21 cellular contexts compared by ENCODE assay signal in genomic region chr4:13264126-13264525, GRCh38.
A peak's percentile ranks its signal among the peaks of the same experiment; 100 is the strongest.
DNase-seq lines count a peak whose midpoint lies in the region.
"Had no signal": no experiment of that assay in that cellular context is flagged by ENCODE, and none has a peak within 500 bp of the region (broad histone marks: within the 10 kb centered on the region; RNA-seq: fewer than 3 reads in every experiment).

No MANE protein-coding gene starts in this region.

- H3K9me3 Mint-ChIP-seq in immature natural killer cell, result peaks cover 2 to 15% (median 5%) of the 10 kb centered on the region in 6 donors
- H3K9me3 Mint-ChIP-seq in activated T-helper 2 cell treated with anti-CD3 and anti-CD28 coated beads, Interferon-gamma antibody, Interleukin-2, Interleukin-4, amounts not matched to agents 10 μg/mL and 5 μg/mL and 100 μg/mL, durations not matched to agents 14 hours and 24 hours and 36 hours, result no peaks in the 10 kb centered on the region

- no peak overlapping the region for H3K27ac Mint-ChIP-seq in immature natural killer cell
- no peak overlapping the region for H3K27ac Mint-ChIP-seq in activated T-helper 2 cell treated with anti-CD3 and anti-CD28 coated beads, Interferon-gamma antibody, Interleukin-2, Interleukin-4, amounts not matched to agents 10 μg/mL and 5 μg/mL and 100 μg/mL, durations not matched to agents 14 hours and 24 hours and 36 hours
- H3K27ac Mint-ChIP-seq: CD14-positive monocyte, HFFc6 had no signal

- no peaks in the 10 kb centered on the region for H3K9me3 ChIP-seq in GM23248 (ENCODE audit: low read depth)
- H3K9me3 ChIP-seq: MG63, Peyer's patch had no signal

- H3K27ac ChIP-seq in GM23248, result no peak overlapping the region
- H3K27ac ChIP-seq: KMS-11, Peyer's patch had no signal

- H4K20me1 ChIP-seq in GM23248 (ENCODE audit: insufficient read depth), result no peaks in the 10 kb centered on the region

- H3K36me3 Mint-ChIP-seq in immature natural killer cell, result peaks cover 0 to 9% (median 9%) of the 10 kb centered on the region in 3 donors
- no peaks in the 10 kb centered on the region for H3K36me3 Mint-ChIP-seq in activated T-helper 2 cell treated with anti-CD3 and anti-CD28 coated beads, Interferon-gamma antibody, Interleukin-2, Interleukin-4, amounts not matched to agents 10 μg/mL and 5 μg/mL and 100 μg/mL, durations not matched to agents 14 hours and 24 hours and 36 hours (ENCODE audit: low read depth)
- H3K36me3 Mint-ChIP-seq: CD14-positive monocyte had no signal

- H3K27me3 Mint-ChIP-seq in immature natural killer cell (ENCODE audit: low read depth in 3 of 3), result peaks cover 0 to 2% (median 0%) of the 10 kb centered on the region in 3 donors
- H3K27me3 Mint-ChIP-seq in activated T-helper 2 cell treated with anti-CD3 and anti-CD28 coated beads, Interferon-gamma antibody, Interleukin-2, Interleukin-4, amounts not matched to agents 10 μg/mL and 5 μg/mL and 100 μg/mL, durations not matched to agents 14 hours and 24 hours and 36 hours (ENCODE audit: low read depth), result no peaks in the 10 kb centered on the region

- H3K9me2 ChIP-seq in GM23248 (ENCODE audit: insufficient read depth), result no peaks in the 10 kb centered on the region

- intact Hi-C loops in activated T-helper 2 cell treated with anti-CD3 and anti-CD28 coated beads, Interferon-gamma antibody, Interleukin-2, Interleukin-4, amounts not matched to agents 10 μg/mL and 5 μg/mL and 100 μg/mL, durations not matched to agents 14 hours and 24 hours and 36 hours (cut with micrococcal nuclease), result no loop called here

- H3K27me3 ChIP-seq in GM23248 (replicated peaks; ENCODE audit: insufficient read depth), result no peaks in the 10 kb centered on the region
- H3K27me3 ChIP-seq: MG63, Peyer's patch had no signal

- H3F3A ChIP-seq in GM23248 (ENCODE audit: insufficient read depth), result no peaks in the 10 kb centered on the region

- no peak overlapping the region for H3K4me3 ChIP-seq in GM23248
- H3K4me3 ChIP-seq: MG63, Peyer's patch had no signal

- no peaks in the 10 kb centered on the region for H3K36me3 ChIP-seq in GM23248 (ENCODE audit: low read depth)
- H3K36me3 ChIP-seq: MG63, Peyer's patch had no signal

- no peaks in the 10 kb centered on the region for H3K79me2 ChIP-seq in GM23248 (ENCODE audit: insufficient read depth)

- no peak overlapping the region for H2AFZ ChIP-seq in GM23248

- WGBS in GM23248 (ENCODE audit: low coverage in 1 of 2, low lambda C conversion rate in 2 of 2, missing lambda C conversion rate in 2 of 2), 2 experiments, result 73 to 85% methylated on average over 3 of the region's 3 CpGs

- in situ Hi-C loops in GM23248 (cut with MboI), result no loop called here

- no peaks in the 10 kb centered on the region for H3K4me1 Mint-ChIP-seq in immature natural killer cell
- peaks cover 7% of the 10 kb centered on the region for H3K4me1 Mint-ChIP-seq in activated T-helper 2 cell treated with anti-CD3 and anti-CD28 coated beads, Interferon-gamma antibody, Interleukin-2, Interleukin-4, amounts not matched to agents 10 μg/mL and 5 μg/mL and 100 μg/mL, durations not matched to agents 14 hours and 24 hours and 36 hours (ENCODE audit: low read depth)
- H3K4me1 Mint-ChIP-seq: CD14-positive monocyte had no signal

- H3K4me3 Mint-ChIP-seq in immature natural killer cell, result no peak overlapping the region
- H3K4me3 Mint-ChIP-seq in activated T-helper 2 cell treated with anti-CD3 and anti-CD28 coated beads, Interferon-gamma antibody, Interleukin-2, Interleukin-4, amounts not matched to agents 10 μg/mL and 5 μg/mL and 100 μg/mL, durations not matched to agents 14 hours and 24 hours and 36 hours (ENCODE audit: low read depth), result no peak overlapping the region
- H3K4me3 Mint-ChIP-seq: CD14-positive monocyte, HFFc6 had no signal

- DNase-seq in EH (ENCODE audit: low read depth), result peak; percentile 56
- peak; percentile 19 for DNase-seq in GM23248
- peak; percentile 18 for DNase-seq in T1000 (lab: John Stamatoyannopoulos, UW)
- peak; percentile 90 for DNase-seq in foreskin melanocyte
- no peak for DNase-seq in immature natural killer cell
- no peak for DNase-seq in stimulated activated CD4-positive, alpha-beta T cell treated with anti-CD3 and anti-CD28 coated beads, Interleukin-12 subunit alpha, Interleukin-12 subunit beta, amount 100 ng/mL, for 4 hours
- DNase-seq in activated T-helper 2 cell treated with anti-CD3 and anti-CD28 coated beads, Interferon-gamma antibody, Interleukin-2, Interleukin-4, amounts not matched to agents 10 μg/mL and 5 μg/mL and 100 μg/mL, durations not matched to agents 14 hours and 24 hours and 36 hours (ENCODE audit: low spot score), result no peak
- DNase-seq: ACHN, AML-193, COR-L47, HFFc6, MG63, NCI-H1092 treated with DMSO at 0.1 percent for 48 hours, NCI-H1694, NCI-H2107, NCI-H2227 treated with DMSO at 0.1 percent for 48 hours, NCI-H524 treated with DMSO at 0.1 percent for 48 hours, Peyer's patch, SHP77 treated with DMSO at 0.1 percent for 48 hours had no signal

- no peaks in the 10 kb centered on the region; the same call in 1 of the 2 replicates for H3K4me1 ChIP-seq in GM23248 (ENCODE audit: insufficient read depth)
- H3K4me1 ChIP-seq: Peyer's patch had no signal

- no peak overlapping the region for H3K4me2 ChIP-seq in GM23248 (ENCODE audit: unreplicated experiment)
- H3K4me2 ChIP-seq: KMS-11 had no signal

- no peak overlapping the region for H3K9ac ChIP-seq in GM23248
- H3K9ac ChIP-seq: KMS-11 had no signal

Comparison
In these comparisons a context has a peak if more than half of its experiments do, and no peak if none do; other contexts are left out.
1. DNase-seq: peak in EH (single experiment), GM23248 (single experiment), T1000 (single experiment) and foreskin melanocyte (single experiment); none in immature natural killer cell (0 of 3), stimulated activated CD4-positive, alpha-beta T cell treated with anti-CD3 and anti-CD28 coated beads, Interleukin-12 subunit alpha, Interleukin-12 subunit beta, amount 100 ng/mL, for 4 hours (single experiment) and activated T-helper 2 cell treated with anti-CD3 and anti-CD28 coated beads, Interferon-gamma antibody, Interleukin-2, Interleukin-4, amounts not matched to agents 10 μg/mL and 5 μg/mL and 100 μg/mL, durations not matched to agents 14 hours and 24 hours and 36 hours (single experiment).